14 cellular contexts compared by ENCODE assay signal in the genomic region with DNA sequence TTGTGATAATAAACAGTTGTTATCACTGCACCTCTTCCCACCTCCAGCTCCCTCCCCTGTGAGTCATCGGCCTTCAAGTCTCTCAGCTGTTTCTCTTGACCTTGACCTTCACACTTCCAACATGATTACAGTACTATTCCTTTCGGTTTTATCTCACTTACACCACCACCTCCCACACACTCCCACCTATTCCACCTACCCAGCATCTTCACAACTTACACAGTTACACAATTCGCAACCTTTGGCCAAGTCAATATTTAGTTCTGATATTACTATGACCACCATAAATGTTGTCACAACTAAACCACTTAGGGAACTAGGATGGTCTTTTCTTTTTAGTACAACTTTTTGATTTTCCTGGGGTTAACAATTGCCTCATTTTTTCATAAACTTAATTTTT.
DNase-seq lines count a peak whose midpoint lies in the region; ATAC-seq lines count a peak whose summit lies in the region.
"Had no signal": no experiment of that assay in that cellular context is flagged by ENCODE, and none has a peak within 500 bp of the region (broad histone marks: within the 10 kb centered on the region; RNA-seq: fewer than 3 reads in every experiment).

No MANE protein-coding gene starts in this region.

- H3K4me3 ChIP-seq in trophoblast cell (ENCODE audit: low read depth, low read length), result no peak overlapping the region
- H3K4me3 ChIP-seq: right atrium auricular region had no signal

- no peak overlapping the region for H4K8ac ChIP-seq in trophoblast cell (ENCODE audit: low read depth, low read length)

- H3K36me3 ChIP-seq in trophoblast cell (ENCODE audit: control insufficient read depth in 1 of 2, insufficient read depth in 2 of 2, low read length in 2 of 2), result no peaks in the 10 kb centered on the region
- H3K36me3 ChIP-seq: right atrium auricular region had no signal

- no peaks in the 10 kb centered on the region for H3K79me1 ChIP-seq in trophoblast cell (ENCODE audit: low read length)

- H4K12ac ChIP-seq in trophoblast cell (ENCODE audit: low read depth, low read length), result no peak overlapping the region

- H3K23ac ChIP-seq in trophoblast cell (ENCODE audit: low read length), result no peak overlapping the region

- peaks cover 14% of the 10 kb centered on the region for H3K4me1 Mint-ChIP-seq in activated T-cell treated with anti-CD3 and anti-CD28 coated beads, Interleukin-2, amount 50 U/mL, for 72 hours (ENCODE audit: low read depth)

- intact Hi-C loops in left colon (cut with DNase I, micrococcal nuclease), result no loop called here

- no peak overlapping the region for H4K91ac ChIP-seq in trophoblast cell (ENCODE audit: low read depth, low read length)

- H3K27me3 Mint-ChIP-seq in activated T-cell treated with anti-CD3 and anti-CD28 coated beads, Interleukin-2, amount 50 U/mL, for 72 hours (ENCODE audit: low read depth), result peaks cover 30% of the 10 kb centered on the region

- no peak overlapping the region for H3K27ac Mint-ChIP-seq in activated T-cell treated with anti-CD3 and anti-CD28 coated beads, Interleukin-2, amount 50 U/mL, for 72 hours
- H3K27ac Mint-ChIP-seq: activated naive CD8-positive, alpha-beta T cell treated with anti-CD3 and anti-CD28 coated beads, Interleukin-2, amount 10 ng/mL, durations not matched to agents 7 days and 5 days had no signal

- H2AK5ac ChIP-seq in trophoblast cell (ENCODE audit: low read length), result no peak overlapping the region

- peaks cover 2 to 6% of the 10 kb centered on the region in 2 donors for H3K36me3 Mint-ChIP-seq in activated T-cell treated with anti-CD3 and anti-CD28 coated beads, Interleukin-2, amount 50 U/mL, for 72 hours (ENCODE audit: insufficient read depth in 2 of 2)
- H3K36me3 Mint-ChIP-seq: activated naive CD8-positive, alpha-beta T cell treated with anti-CD3 and anti-CD28 coated beads, Interleukin-2, amount 10 ng/mL, durations not matched to agents 7 days and 5 days had no signal

- no peak overlapping the region for H2BK5ac ChIP-seq in trophoblast cell (ENCODE audit: low read depth, low read length, poor library complexity)

- H3K9ac ChIP-seq in trophoblast cell (ENCODE audit: low read length), result no peak overlapping the region

- peaks cover 2% of the 10 kb centered on the region for H3K27me3 ChIP-seq in trophoblast cell (ENCODE audit: insufficient read depth, low read length)
- H3K27me3 ChIP-seq: right atrium auricular region had no signal

- peak; percentile 51 to 74 for ATAC-seq in activated T-cell treated with anti-CD3 and anti-CD28 coated beads, Interleukin-2, amount 50 U/mL, for 72 hours (replicated peaks in 1 of 2)
- peak; percentile 69 for ATAC-seq in left colon
- ATAC-seq in HG03175 (IDR thresholded peaks at IDR 0.05; ENCODE audit: unreplicated experiment), result no peak
- ATAC-seq in GM19351 (IDR thresholded peaks at IDR 0.05; ENCODE audit: unreplicated experiment), result no peak
- ATAC-seq: left lobe of liver had no signal

- H3K79me2 ChIP-seq in trophoblast cell (ENCODE audit: control insufficient read depth, insufficient read depth, low read length, poor library complexity), result no peaks in the 10 kb centered on the region

- no peak overlapping the region for H3K4me2 ChIP-seq in trophoblast cell (ENCODE audit: low read length)

- peaks cover 2% of the 10 kb centered on the region for H3K9me3 ChIP-seq in trophoblast cell (ENCODE audit: insufficient read depth, low read depth, low read length)
- H3K9me3 ChIP-seq: right atrium auricular region had no signal

- H3K27ac ChIP-seq in trophoblast cell (ENCODE audit: low read depth, low read length) (no peak overlapping the region), substantia nigra (ENCODE audit: low read depth, low read length, poor library complexity, severe bottlenecking) (no peak overlapping the region)
- H3K27ac ChIP-seq: right atrium auricular region had no signal

- peaks cover 0 to 6% of the 10 kb centered on the region in 2 experiments for H3K4me1 ChIP-seq in trophoblast cell (ENCODE audit: control insufficient read depth in 1 of 2, insufficient read depth in 2 of 2, low read length in 2 of 2)
- H3K4me1 ChIP-seq: right atrium auricular region had no signal

- H3K4ac ChIP-seq in trophoblast cell (ENCODE audit: low read depth, low read length), result no peak overlapping the region

- H3K14ac ChIP-seq in trophoblast cell (ENCODE audit: low read length), result no peak overlapping the region

- WGBS in trophoblast cell (ENCODE audit: extremely low coverage, insufficient coverage, insufficient read length), result 100% methylated on average over 1 of the region's 3 CpGs

- no peak overlapping the region for H2BK120ac ChIP-seq in trophoblast cell (ENCODE audit: insufficient read depth, low read length, poor library complexity)

- peak; percentile 19 for DNase-seq in stimulated activated naive CD4-positive, alpha-beta T cell treated with Interleukin-2 at 50 U/mL for 16 hours (lab: John Stamatoyannopoulos, UW)
- DNase-seq in stimulated activated naive CD4-positive, alpha-beta T cell (lab: John Stamatoyannopoulos, UW), result no peak
- peak; percentile 15 to 25 for DNase-seq in activated T-cell treated with anti-CD3 and anti-CD28 coated beads, Interleukin-2, amount 50 U/mL, for 72 hours
- DNase-seq in left colon (peak; percentile 40 to 81), trophoblast cell (no peak), substantia nigra (lab: John Stamatoyannopoulos, UW) (no peak)
- DNase-seq: activated naive CD8-positive, alpha-beta T cell treated with anti-CD3 and anti-CD28 coated beads, Interleukin-2, amount 10 ng/mL, durations not matched to agents 7 days and 5 days; DMS153; GOT3; MM.1S had no signal

- H3K9me3 Mint-ChIP-seq in activated T-cell treated with anti-CD3 and anti-CD28 coated beads, Interleukin-2, amount 50 U/mL, for 72 hours, result peaks cover 7% of the 10 kb centered on the region in 2 donors

- H2AFZ ChIP-seq in trophoblast cell (ENCODE audit: insufficient read depth, low read length, poor library complexity), result no peak overlapping the region

- no peak overlapping the region for H2BK12ac ChIP-seq in trophoblast cell (ENCODE audit: low read length)

- H3K18ac ChIP-seq in trophoblast cell (ENCODE audit: low read length), result no peak overlapping the region

- H3K4me3 Mint-ChIP-seq in activated T-cell treated with anti-CD3 and anti-CD28 coated beads, Interleukin-2, amount 50 U/mL, for 72 hours, result no peak overlapping the region
- H3K4me3 Mint-ChIP-seq: activated naive CD8-positive, alpha-beta T cell treated with anti-CD3 and anti-CD28 coated beads, Interleukin-2, amount 10 ng/mL, durations not matched to agents 7 days and 5 days had no signal

Comparison
In these comparisons a context has a peak if more than half of its experiments do, and no peak if none do; other contexts are left out.
1. DNase-seq: peak in stimulated activated naive CD4-positive, alpha-beta T cell treated with Interleukin-2 at 50 U/mL for 16 hours (single experiment), activated T-cell treated with anti-CD3 and anti-CD28 coated beads, Interleukin-2, amount 50 U/mL, for 72 hours (2 of 2) and left colon (2 of 2); none in stimulated activated naive CD4-positive, alpha-beta T cell (0 of 6), trophoblast cell (0 of 2) and substantia nigra (0 of 49).
2. ATAC-seq: peak in activated T-cell treated with anti-CD3 and anti-CD28 coated beads, Interleukin-2, amount 50 U/mL, for 72 hours (2 of 2) and left colon (single experiment); none in HG03175 (single experiment) and GM19351 (single experiment).